Comparison of ENCODE assay signal across 23 cellular contexts in genomic region chr16:79815049-79815448, GRCh38.
"Had no signal": no experiment of that assay in that cellular context is flagged by ENCODE, and none has a peak within 500 bp of the region (broad histone marks: within the 10 kb centered on the region; RNA-seq: fewer than 3 reads in every experiment).

No MANE protein-coding gene starts in this region.

- DNase-seq: colonic mucosa; cortex of kidney; effector CD8-positive, alpha-beta T cell; effector memory CD8-positive, alpha-beta T cell; endodermal cell; erythroblast; esophagus squamous epithelium; foreskin fibroblast; foreskin melanocyte; gastrocnemius medialis; glutamatergic neuron; head of caudate nucleus; heart right ventricle; hippocampal formation; left cardiac atrium; left lung; left ventricle myocardium superior; lower lobe of right lung; mesendoderm; midbrain had no signal

- ATAC-seq: effector memory CD8-positive, alpha-beta T cell; gastrocnemius medialis; left cardiac atrium; left lung; lower lobe of right lung had no signal

- H3K36me3 ChIP-seq: colonic mucosa, esophagus squamous epithelium, gastrocnemius medialis, heart right ventricle, left lung, lower lobe of right lung had no signal

- H3K9me3 ChIP-seq: colonic mucosa, esophagus squamous epithelium, gastrocnemius medialis, heart right ventricle, left lung, lower lobe of right lung had no signal

- H3K27me3 ChIP-seq: colonic mucosa, esophagus squamous epithelium, gastrocnemius medialis, left lung had no signal

- H3K4me3 ChIP-seq: colonic mucosa, esophagus squamous epithelium, gastrocnemius medialis, heart right ventricle, left lung, lower lobe of right lung had no signal

- FAIRE-seq: endometrium, islet of Langerhans had no signal

- H3K4me1 ChIP-seq: colonic mucosa, gastrocnemius medialis, heart right ventricle, left lung, lower lobe of right lung had no signal

- H3K27ac ChIP-seq: colonic mucosa, epithelial cell of prostate, esophagus squamous epithelium, gastrocnemius medialis, heart right ventricle, left lung, lower lobe of right lung had no signal
